ENCODE assay signal across 17 cellular contexts in genomic region chr20:2130668-2131067, GRCh38. TPM values are rescaled to one million over a fixed set of nuclear protein-coding genes. Genes with fewer than 3 reads are reported as not detected.
DNase-seq lines count a peak whose midpoint lies in the region; TF ChIP-seq lines count a peak whose summit lies in the region.
"Had no signal": no experiment of that assay in that cellular context is flagged by ENCODE, and none has a peak within 500 bp of the region (broad histone marks: within the 10 kb centered on the region; RNA-seq: fewer than 3 reads in every experiment).

No MANE protein-coding gene starts in this region.

- H3K4me2 ChIP-seq in GM23248 (ENCODE audit: unreplicated experiment), result peak overlapping the region; percentile 33
- H3K4me2 ChIP-seq in PC-9, result peak overlapping the region; percentile 80
- peak overlapping the region; percentile 48 for H3K4me2 ChIP-seq in smooth muscle cell
- H3K4me2 ChIP-seq: hepatocyte had no signal

- no peak overlapping the region for H2AFZ ChIP-seq in GM23248
- H2AFZ ChIP-seq in PC-9, result no peak overlapping the region
- H2AFZ ChIP-seq in smooth muscle cell (ENCODE audit: low read depth), result no peak overlapping the region
- H2AFZ ChIP-seq: hepatocyte had no signal

- H3K4me3 ChIP-seq in GM23248 (no peak overlapping the region), PC-9 (peak overlapping the region; percentile 10; the same call in 1 of the 2 replicates), endodermal cell (ENCODE audit: low read length) (no peak overlapping the region), smooth muscle cell (no peak overlapping the region)
- H3K4me3 ChIP-seq: breast epithelium, hepatocyte, K562, SK-N-MC had no signal

- no peak overlapping the region for H3K4me3 Mint-ChIP-seq in endodermal cell
- H3K4me3 Mint-ChIP-seq: activated CD4-positive, alpha-beta memory T cell treated with anti-CD3 and anti-CD28 coated beads, Interleukin-2, amount 10 ng/mL, durations not matched to agents 7 days and 5 days; activated naive CD8-positive, alpha-beta T cell; activated T-cell treated with anti-CD3 and anti-CD28 coated beads, Interleukin-2, amount 50 U/mL, for 72 hours had no signal

- H3K36me3 ChIP-seq in GM23248 (ENCODE audit: low read depth) (no peaks in the 10 kb centered on the region), PC-9 (ENCODE audit: low read depth) (no peaks in the 10 kb centered on the region), endodermal cell (ENCODE audit: control insufficient read depth, insufficient read depth, low read length) (peaks cover 14% of the 10 kb centered on the region), smooth muscle cell (ENCODE audit: low read depth) (no peaks in the 10 kb centered on the region)
- H3K36me3 ChIP-seq: breast epithelium had no signal

- no TSS peak for BruUV-seq in PC-9 (replicated peaks; lab: Mats Ljungman, UMichigan)

- H3K27ac ChIP-seq in GM23248 (0 out of 2 replicates have a peak overlapping the region, but pooled peaks have one; percentile 89), PC-9 (peak overlapping the region; percentile 73), endodermal cell (ENCODE audit: low read depth, low read length) (no peak overlapping the region), smooth muscle cell (ENCODE audit: low read depth) (peak overlapping the region; percentile 99)
- H3K27ac ChIP-seq: breast epithelium, hepatocyte, SK-N-MC had no signal

- H3K79me2 ChIP-seq in GM23248 (ENCODE audit: insufficient read depth) (peaks cover 91% of the 10 kb centered on the region), PC-9 (ENCODE audit: low read depth) (peaks cover 95% of the 10 kb centered on the region), smooth muscle cell (ENCODE audit: low read depth) (peaks cover 83% of the 10 kb centered on the region)

- H4K20me1 ChIP-seq in GM23248 (ENCODE audit: insufficient read depth) (0 out of 2 replicates have a peak, but pooled peaks cover 3% of the 10 kb centered on the region), PC-9 (ENCODE audit: insufficient read depth) (peaks cover 42% of the 10 kb centered on the region), smooth muscle cell (ENCODE audit: low read depth) (peaks cover 55% of the 10 kb centered on the region)

- peaks cover 47% of the 10 kb centered on the region for H3K4me1 ChIP-seq in GM23248 (ENCODE audit: insufficient read depth)
- H3K4me1 ChIP-seq in PC-9 (replicated peaks; ENCODE audit: insufficient read depth), result peaks cover 53% of the 10 kb centered on the region
- H3K4me1 ChIP-seq in endodermal cell (ENCODE audit: control insufficient read depth, insufficient read depth, low read length), result no peaks in the 10 kb centered on the region
- peaks cover 46% of the 10 kb centered on the region for H3K4me1 ChIP-seq in smooth muscle cell (ENCODE audit: low read depth)

- H3K27ac Mint-ChIP-seq in endodermal cell, result peak overlapping the region; percentile 6
- H3K27ac Mint-ChIP-seq: activated CD4-positive, alpha-beta memory T cell treated with anti-CD3 and anti-CD28 coated beads, Interleukin-2, amount 10 ng/mL, durations not matched to agents 7 days and 5 days; activated T-cell treated with anti-CD3 and anti-CD28 coated beads, Interleukin-2, amount 50 U/mL, for 72 hours had no signal

- in situ Hi-C loops in GM23248 (cut with MboI), result no loop called here

- H3K27me3 Mint-ChIP-seq in endodermal cell (ENCODE audit: insufficient read depth), result no peaks in the 10 kb centered on the region
- H3K27me3 Mint-ChIP-seq: activated CD4-positive, alpha-beta memory T cell treated with anti-CD3 and anti-CD28 coated beads, Interleukin-2, amount 10 ng/mL, durations not matched to agents 7 days and 5 days; activated naive CD8-positive, alpha-beta T cell had no signal

- CTCF ChIA-PET in PC-9 (lab: Charles Lee), result no interaction called here

- H3F3A ChIP-seq in GM23248 (ENCODE audit: insufficient read depth) (peaks cover 44% of the 10 kb centered on the region), PC-9 (ENCODE audit: insufficient read depth, low read depth) (peaks cover 34% of the 10 kb centered on the region), smooth muscle cell (ENCODE audit: low read depth) (peaks cover 25% of the 10 kb centered on the region)

- H3K9me2 ChIP-seq in GM23248 (ENCODE audit: insufficient read depth) (no peaks in the 10 kb centered on the region), PC-9 (ENCODE audit: insufficient read depth) (no peaks in the 10 kb centered on the region)

- peaks cover 29% of the 10 kb centered on the region for H3K4me1 Mint-ChIP-seq in endodermal cell

- no peaks in the 10 kb centered on the region for H3K9me3 ChIP-seq in GM23248 (ENCODE audit: low read depth)
- H3K9me3 ChIP-seq in PC-9 (ENCODE audit: insufficient read depth, low read depth), result no peaks in the 10 kb centered on the region
- H3K9me3 ChIP-seq in endodermal cell (ENCODE audit: control insufficient read depth, low read length), result no peaks in the 10 kb centered on the region
- no peaks in the 10 kb centered on the region for H3K9me3 ChIP-seq in smooth muscle cell (replicated peaks; ENCODE audit: low read depth)
- H3K9me3 ChIP-seq: breast epithelium had no signal

- 77 to 79% methylated on average over 9 of the region's 9 CpGs for WGBS in GM23248 (ENCODE audit: low coverage in 1 of 2, low lambda C conversion rate in 2 of 2, missing lambda C conversion rate in 2 of 2), 2 experiments
- WGBS in endodermal cell (ENCODE audit: insufficient coverage in 1 of 2, insufficient read length in 1 of 2), 2 experiments, result 52 to 79% methylated on average over 4 to 9 of the region's 9 CpGs
- WGBS in smooth muscle cell (ENCODE audit: low lambda C conversion rate), result 67% methylated on average over 9 of the region's 9 CpGs

- H3K9ac ChIP-seq in GM23248 (no peak overlapping the region), endodermal cell (ENCODE audit: extremely low read depth, low read length, poor library complexity, severe bottlenecking) (no peak overlapping the region), smooth muscle cell (ENCODE audit: low read depth) (no peak overlapping the region)

- H3K27me3 ChIP-seq in GM23248 (replicated peaks; ENCODE audit: insufficient read depth) (no peaks in the 10 kb centered on the region), PC-9 (ENCODE audit: insufficient read depth, low read depth) (no peaks in the 10 kb centered on the region), endodermal cell (ENCODE audit: control insufficient read depth, insufficient read depth, low read length, poor library complexity, severe bottlenecking) (no peaks in the 10 kb centered on the region), smooth muscle cell (ENCODE audit: low read depth) (no peaks in the 10 kb centered on the region)
- H3K27me3 ChIP-seq: breast epithelium, hepatocyte had no signal

- POLR2A ChIA-PET in PC-9 (lab: Charles Lee; ENCODE audit: unreplicated experiment), result no interaction called here

- DNase-seq in GM23248, result no peak
- DNase-seq in PC-9, result no peak
- DNase-seq in endodermal cell, result peak; percentile 75
- no peak for DNase-seq in smooth muscle cell (lab: John Stamatoyannopoulos, UW; ENCODE audit: unreplicated experiment)
- no peak for DNase-seq in NCI-H1694 (lab: John Stamatoyannopoulos, UW)
- DNase-seq in head of caudate nucleus, result no peak
- DNase-seq in T-helper 1 cell, result no peak
- DNase-seq: activated CD4-positive, alpha-beta memory T cell treated with anti-CD3 and anti-CD28 coated beads, Interleukin-2, amount 10 ng/mL, durations not matched to agents 7 days and 5 days; activated T-cell treated with anti-CD3 and anti-CD28 coated beads, Interleukin-2, amount 50 U/mL, for 72 hours; left cardiac atrium; NCI-H2081; NCI-H510A treated with DMSO at 0.1 percent for 48 hours had no signal

- TF ChIP-seq CTCF in PC-9 (conservative IDR thresholded peaks at IDR 0.05) (no peak), endodermal cell (conservative IDR thresholded peaks at IDR 0.05) (no peak), smooth muscle cell (IDR thresholded peaks at IDR 0.05; ENCODE audit: borderline replicate concordance, insufficient read depth, poor library complexity, severe bottlenecking) (no peak)

- intact Hi-C loops in PC-9 (cut with micrococcal nuclease; ENCODE audit: unreplicated experiment) (no loop called here), head of caudate nucleus (cut with DNase I) (no loop called here)

- no peaks in the 10 kb centered on the region for H3K9me3 Mint-ChIP-seq in endodermal cell
- H3K9me3 Mint-ChIP-seq: activated CD4-positive, alpha-beta memory T cell treated with anti-CD3 and anti-CD28 coated beads, Interleukin-2, amount 10 ng/mL, durations not matched to agents 7 days and 5 days; activated T-cell treated with anti-CD3 and anti-CD28 coated beads, Interleukin-2, amount 50 U/mL, for 72 hours had no signal

- H3K36me3 Mint-ChIP-seq in endodermal cell (ENCODE audit: low read depth), result no peaks in the 10 kb centered on the region

RNA-seq across cellular contexts. Expression of gene STK35, which starts 29.0 kb away (rescaled TPM):
- 15.2 and 19.7 TPM in 2 replicates for total RNA-seq in GM23248 (2014; rRNA removed; shearing (Covaris generic))
- polyA plus RNA-seq in GM23248 (2016; fragmentation: Nextera tagmentation; extraction: Ambion mirVana) (5.9 and 6.9 TPM in 2 replicates), smooth muscle cell (9.6 and 11.3 TPM in 2 replicates)
- total RNA-seq in PC-9 (2021) (36.7 and 38.4 TPM in 2 replicates), endodermal cell (10 to 100 TPM; 44.0 to 46.3 TPM), smooth muscle cell (14.6 and 15.6 TPM in 2 replicates)
- polyA plus RNA-seq in endodermal cell (2013, experiment 1 of 2), result 17.3 TPM
- 16.2 TPM for polyA plus RNA-seq in endodermal cell (2013, experiment 2 of 2)
